Comparison of ENCODE assay signal across 23 cellular contexts in genomic region chr6:45477278-45477677, GRCh38.
DNase-seq lines count a peak whose midpoint lies in the region; ATAC-seq, FAIRE-seq and TF ChIP-seq lines count a peak whose summit lies in the region.
"Had no signal": no experiment of that assay in that cellular context is flagged by ENCODE, and none has a peak within 500 bp of the region (broad histone marks: within the 10 kb centered on the region; RNA-seq: fewer than 3 reads in every experiment).

No MANE protein-coding gene starts in this region.

- H4K20me1 ChIP-seq in KMS-11 (ENCODE audit: insufficient read depth) (peaks cover 68% of the 10 kb centered on the region), astrocyte (ENCODE audit: insufficient read depth, low read length) (peaks cover 1% of the 10 kb centered on the region), SK-N-SH (ENCODE audit: insufficient read depth) (no peaks in the 10 kb centered on the region)

- intact Hi-C loops in lower lobe of right lung (cut with DNase I): no loop called here

- H3K4me1 ChIP-seq in KMS-11 (ENCODE audit: low read depth, poor library complexity, severe bottlenecking) (peaks cover 100% of the 10 kb centered on the region), astrocyte (ENCODE audit: insufficient read depth, low read length) (peaks cover 38% of the 10 kb centered on the region), lower lobe of right lung (peaks cover 33% of the 10 kb centered on the region), SK-N-SH (ENCODE audit: control insufficient read depth in 1 of 2, insufficient read depth in 2 of 2, low read depth in 1 of 2, low read length in 1 of 2) (peaks cover 0 to 27% of the 10 kb centered on the region in 2 experiments; a peak in 2 of 4 replicates)

- TF ChIP-seq EP300 in SK-N-SH (IDR thresholded peaks at IDR 0.05; ENCODE audit: borderline replicate concordance in 1 of 2, low read depth in 1 of 2, low read length in 1 of 2): no peak

- no peak overlapping the region for H3K27ac Mint-ChIP-seq in astrocyte (ENCODE audit: unreplicated experiment)
- H3K27ac Mint-ChIP-seq: activated naive CD8-positive, alpha-beta T cell; activated T-helper 1 cell treated with anti-CD3 and anti-CD28 coated beads, Interleukin-12 subunit alpha, Interleukin-12 subunit beta, Interleukin-2, Interleukin-4 antibody, amounts not matched to agents 30 ng/mL and 10 ng/mL and 1 ng/mL, durations not matched to agents 14 hours and 24 hours and 36 hours; nephron had no signal

- H3K27me3 ChIP-seq in KMS-11 (ENCODE audit: insufficient read depth, low read depth) (no peaks in the 10 kb centered on the region), astrocyte (ENCODE audit: insufficient read depth, low read length) (no peaks in the 10 kb centered on the region), lower lobe of right lung (ENCODE audit: low read depth) (no peaks in the 10 kb centered on the region), WERI-Rb-1 (ENCODE audit: insufficient read depth, low read depth, severe bottlenecking) (no peaks in the 10 kb centered on the region), SK-N-SH (ENCODE audit: insufficient read depth) (no peaks in the 10 kb centered on the region)
- H3K27me3 ChIP-seq: sigmoid colon, SJSA1 had no signal

- H3K9ac ChIP-seq in KMS-11 (no peak overlapping the region), astrocyte (ENCODE audit: low read length) (no peak overlapping the region), SK-N-SH (no peak overlapping the region)

- 46% methylated on average over 2 of the region's 2 CpGs for WGBS in SK-N-SH (ENCODE audit: low lambda C conversion rate)

- H3K79me2 ChIP-seq in KMS-11 (ENCODE audit: insufficient read depth, low read depth): peaks cover 100% of the 10 kb centered on the region
- peaks cover 65% of the 10 kb centered on the region for H3K79me2 ChIP-seq in astrocyte (ENCODE audit: insufficient read depth, low read length)
- no peaks in the 10 kb centered on the region for H3K79me2 ChIP-seq in SK-N-SH (ENCODE audit: insufficient read depth)

- ATAC-seq in lower lobe of right lung: peak; percentile 12 to 55
- ATAC-seq: left colon had no signal

- peak; percentile 20 for FAIRE-seq in astrocyte (lab: Jason Lieb, UNC)
- FAIRE-seq: GM12892, H1, RCC 7860 had no signal

- CTCF ChIA-PET in SK-N-SH (lab: Yijun Ruan, JAX): no interaction called here

- TF ChIP-seq RAD21 in SK-N-SH (IDR thresholded peaks at IDR 0.05; ENCODE audit: low read length): no peak

- H3K4me3 ChIP-seq in KMS-11 (IDR thresholded peaks at IDR 0.05; ENCODE audit: insufficient read depth, low read depth, low read length): no peak overlapping the region
- no peak overlapping the region for H3K4me3 ChIP-seq in astrocyte (ENCODE audit: insufficient read depth, low read depth, low read length)
- H3K4me3 ChIP-seq in lower lobe of right lung: no peak overlapping the region
- H3K4me3 ChIP-seq in WERI-Rb-1 (ENCODE audit: low read depth, low read length): no peak overlapping the region
- H3K4me3 ChIP-seq in SK-N-SH (ENCODE audit: low read depth in 2 of 2, low read length in 1 of 2): no peak overlapping the region
- H3K4me3 ChIP-seq: sigmoid colon, SJSA1, thoracic aorta had no signal

- TF ChIP-seq CTCF in KMS-11 (conservative IDR thresholded peaks at IDR 0.05; ENCODE audit: low read depth, low read length) (no peak), astrocyte (IDR thresholded peaks at IDR 0.05; ENCODE audit: insufficient read depth, low read depth, low read length) (no peak), lower lobe of right lung (IDR thresholded peaks at IDR 0.05) (no peak), WERI-Rb-1 (IDR thresholded peaks at IDR 0.05; ENCODE audit: low read depth, low read length) (no peak), SK-N-SH (IDR thresholded peaks at IDR 0.05) (no peak)

- POLR2A ChIA-PET in SK-N-SH (lab: Yijun Ruan, JAX): no interaction called here

- no peaks in the 10 kb centered on the region for H3K9me3 Mint-ChIP-seq in astrocyte (ENCODE audit: unreplicated experiment)
- H3K9me3 Mint-ChIP-seq: activated T-helper 1 cell treated with anti-CD3 and anti-CD28 coated beads, Interleukin-12 subunit alpha, Interleukin-12 subunit beta, Interleukin-2, Interleukin-4 antibody, amounts not matched to agents 30 ng/mL and 10 ng/mL and 1 ng/mL, durations not matched to agents 14 hours and 24 hours and 36 hours; nephron had no signal

- no peaks in the 10 kb centered on the region for H3K9me2 ChIP-seq in SK-N-SH

- H3K4me1 Mint-ChIP-seq in astrocyte (ENCODE audit: low read depth, unreplicated experiment): peaks cover 33% of the 10 kb centered on the region

- H3K36me3 ChIP-seq in KMS-11 (ENCODE audit: insufficient read depth) (peaks cover 2% of the 10 kb centered on the region; the same call in 1 of the 2 replicates), astrocyte (ENCODE audit: insufficient read depth, low read length) (no peaks in the 10 kb centered on the region), lower lobe of right lung (no peaks in the 10 kb centered on the region), WERI-Rb-1 (no peaks in the 10 kb centered on the region), SK-N-SH (replicated peaks in 1 of 2; ENCODE audit: control insufficient read depth in 1 of 2, insufficient read depth in 2 of 2, low read length in 1 of 2) (no peaks in the 10 kb centered on the region)
- H3K36me3 ChIP-seq: sigmoid colon, thoracic aorta had no signal

- H3K9me3 ChIP-seq in astrocyte (ENCODE audit: insufficient read depth, low read depth, low read length): no peaks in the 10 kb centered on the region
- no peaks in the 10 kb centered on the region for H3K9me3 ChIP-seq in lower lobe of right lung
- no peaks in the 10 kb centered on the region for H3K9me3 ChIP-seq in WERI-Rb-1 (ENCODE audit: severe bottlenecking)
- H3K9me3 ChIP-seq in SK-N-SH: no peaks in the 10 kb centered on the region
- H3K9me3 ChIP-seq: sigmoid colon, SJSA1, thoracic aorta had no signal

- peak overlapping the region; percentile 34; the same call in 1 of the 2 replicates for H3K4me2 ChIP-seq in KMS-11
- no peak overlapping the region for H3K4me2 ChIP-seq in astrocyte (ENCODE audit: low read length)
- H3K4me2 ChIP-seq in SK-N-SH: no peak overlapping the region

- H3K27me3 Mint-ChIP-seq in astrocyte (ENCODE audit: low read depth, unreplicated experiment): no peaks in the 10 kb centered on the region
- H3K27me3 Mint-ChIP-seq: activated naive CD8-positive, alpha-beta T cell had no signal

- H3K36me3 Mint-ChIP-seq in astrocyte (ENCODE audit: low read depth, unreplicated experiment): peaks cover 7% of the 10 kb centered on the region

- H3K4me3 Mint-ChIP-seq in astrocyte (ENCODE audit: unreplicated experiment): no peak overlapping the region
- H3K4me3 Mint-ChIP-seq: activated naive CD8-positive, alpha-beta T cell; activated T-helper 1 cell treated with anti-CD3 and anti-CD28 coated beads, Interleukin-12 subunit alpha, Interleukin-12 subunit beta, Interleukin-2, Interleukin-4 antibody, amounts not matched to agents 30 ng/mL and 10 ng/mL and 1 ng/mL, durations not matched to agents 14 hours and 24 hours and 36 hours; nephron had no signal

- no peak overlapping the region for H2AFZ ChIP-seq in KMS-11 (ENCODE audit: low read depth)
- H2AFZ ChIP-seq in astrocyte (ENCODE audit: low read depth, low read length): no peak overlapping the region
- H2AFZ ChIP-seq in SK-N-SH (ENCODE audit: low read depth): no peak overlapping the region

- H3F3A ChIP-seq in SK-N-SH (replicated peaks; ENCODE audit: insufficient read depth): peaks cover 14% of the 10 kb centered on the region

- H3K27ac ChIP-seq in KMS-11 (peak overlapping the region; percentile 43; the same call in 1 of the 2 replicates), astrocyte (ENCODE audit: low read depth, low read length) (no peak overlapping the region), lower lobe of right lung (no peak overlapping the region), WERI-Rb-1 (no peak overlapping the region), SK-N-SH (ENCODE audit: low read depth in 2 of 2, low read length in 1 of 2) (peak overlapping the region in 1 of 2 experiments; percentile 74; a peak in 2 of 4 replicates)
- H3K27ac ChIP-seq: sigmoid colon, SJSA1, thoracic aorta had no signal

- DNase-seq in astrocyte (ENCODE audit: low read depth) (no peak), lower lobe of right lung (no peak), ureter (ENCODE audit: low spot score) (peak; percentile 50), WERI-Rb-1 (no peak), NCI-H446 treated with DMSO at 0.1 percent for 48 hours (lab: John Stamatoyannopoulos, UW) (no peak), SK-N-SH (no peak)
- DNase-seq: activated CD4-positive, alpha-beta T cell treated with anti-CD3 and anti-CD28 coated beads for 4 hours; AML-193; head of caudate nucleus; left colon; midbrain; NCI-H1048; NCI-H187; sigmoid colon had no signal

TF ChIP-seq in SK-N-SH, 30 proteins besides CTCF, POLR2A, EP300 and RAD21 (continues in another document):
- TF ChIP-seq, protein P1, sequence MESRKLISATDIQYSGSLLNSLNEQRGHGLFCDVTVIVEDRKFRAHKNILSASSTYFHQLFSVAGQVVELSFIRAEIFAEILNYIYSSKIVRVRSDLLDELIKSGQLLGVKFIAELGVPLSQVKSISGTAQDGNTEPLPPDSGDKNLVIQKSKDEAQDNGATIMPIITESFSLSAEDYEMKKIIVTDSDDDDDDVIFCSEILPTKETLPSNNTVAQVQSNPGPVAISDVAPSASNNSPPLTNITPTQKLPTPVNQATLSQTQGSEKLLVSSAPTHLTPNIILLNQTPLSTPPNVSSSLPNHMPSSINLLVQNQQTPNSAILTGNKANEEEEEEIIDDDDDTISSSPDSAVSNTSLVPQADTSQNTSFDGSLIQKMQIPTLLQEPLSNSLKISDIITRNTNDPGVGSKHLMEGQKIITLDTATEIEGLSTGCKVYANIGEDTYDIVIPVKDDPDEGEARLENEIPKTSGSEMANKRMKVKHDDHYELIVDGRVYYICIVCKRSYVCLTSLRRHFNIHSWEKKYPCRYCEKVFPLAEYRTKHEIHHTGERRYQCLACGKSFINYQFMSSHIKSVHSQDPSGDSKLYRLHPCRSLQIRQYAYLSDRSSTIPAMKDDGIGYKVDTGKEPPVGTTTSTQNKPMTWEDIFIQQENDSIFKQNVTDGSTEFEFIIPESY (IDR thresholded peaks at IDR 0.05; ENCODE audit: borderline replicate concordance, low read depth): no peak
- no peak for TF ChIP-seq GATA2 (CRISPR knock-in tag; IDR thresholded peaks at IDR 0.05)
- TF ChIP-seq TCF12 (IDR thresholded peaks at IDR 0.05): no peak
- TF ChIP-seq, protein P2, sequence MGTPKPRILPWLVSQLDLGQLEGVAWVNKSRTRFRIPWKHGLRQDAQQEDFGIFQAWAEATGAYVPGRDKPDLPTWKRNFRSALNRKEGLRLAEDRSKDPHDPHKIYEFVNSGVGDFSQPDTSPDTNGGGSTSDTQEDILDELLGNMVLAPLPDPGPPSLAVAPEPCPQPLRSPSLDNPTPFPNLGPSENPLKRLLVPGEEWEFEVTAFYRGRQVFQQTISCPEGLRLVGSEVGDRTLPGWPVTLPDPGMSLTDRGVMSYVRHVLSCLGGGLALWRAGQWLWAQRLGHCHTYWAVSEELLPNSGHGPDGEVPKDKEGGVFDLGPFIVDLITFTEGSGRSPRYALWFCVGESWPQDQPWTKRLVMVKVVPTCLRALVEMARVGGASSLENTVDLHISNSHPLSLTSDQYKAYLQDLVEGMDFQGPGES (IDR thresholded peaks at IDR 0.05; ENCODE audit: low read depth, low read length): no peak
- TF ChIP-seq TAF1 (IDR thresholded peaks at IDR 0.05; ENCODE audit: borderline replicate concordance, low read depth, low read length): no peak
- TF ChIP-seq MXI1 (IDR thresholded peaks at IDR 0.05; ENCODE audit: low read depth, low read length): no peak
